1 cellular context compared by ENCODE assay signal in genomic region chr1:102098536-102098935, GRCh38.
TF ChIP-seq lines count a peak whose summit lies in the region.

No MANE protein-coding gene starts in this region.

TF ChIP-seq in H1, 55 proteins besides CTCF, POLR2A, EP300 and RAD21:
- TF ChIP-seq CHD7 (IDR thresholded peaks at IDR 0.05; ENCODE audit: insufficient replicate concordance, low read length) (no peak), SIN3A (conservative IDR thresholded peaks at IDR 0.05 in 1 of 2, IDR thresholded peaks at IDR 0.05 in 1 of 2; ENCODE audit: low read depth in 1 of 2, low read length in 2 of 2) (no peak), JUN (IDR thresholded peaks at IDR 0.05; ENCODE audit: low read depth, low read length) (no peak), CBX8 (IDR thresholded peaks at IDR 0.05; ENCODE audit: borderline replicate concordance, low read depth, low read length) (no peak)
